ENCODE assay signal across 8 cellular contexts in the genomic region with DNA sequence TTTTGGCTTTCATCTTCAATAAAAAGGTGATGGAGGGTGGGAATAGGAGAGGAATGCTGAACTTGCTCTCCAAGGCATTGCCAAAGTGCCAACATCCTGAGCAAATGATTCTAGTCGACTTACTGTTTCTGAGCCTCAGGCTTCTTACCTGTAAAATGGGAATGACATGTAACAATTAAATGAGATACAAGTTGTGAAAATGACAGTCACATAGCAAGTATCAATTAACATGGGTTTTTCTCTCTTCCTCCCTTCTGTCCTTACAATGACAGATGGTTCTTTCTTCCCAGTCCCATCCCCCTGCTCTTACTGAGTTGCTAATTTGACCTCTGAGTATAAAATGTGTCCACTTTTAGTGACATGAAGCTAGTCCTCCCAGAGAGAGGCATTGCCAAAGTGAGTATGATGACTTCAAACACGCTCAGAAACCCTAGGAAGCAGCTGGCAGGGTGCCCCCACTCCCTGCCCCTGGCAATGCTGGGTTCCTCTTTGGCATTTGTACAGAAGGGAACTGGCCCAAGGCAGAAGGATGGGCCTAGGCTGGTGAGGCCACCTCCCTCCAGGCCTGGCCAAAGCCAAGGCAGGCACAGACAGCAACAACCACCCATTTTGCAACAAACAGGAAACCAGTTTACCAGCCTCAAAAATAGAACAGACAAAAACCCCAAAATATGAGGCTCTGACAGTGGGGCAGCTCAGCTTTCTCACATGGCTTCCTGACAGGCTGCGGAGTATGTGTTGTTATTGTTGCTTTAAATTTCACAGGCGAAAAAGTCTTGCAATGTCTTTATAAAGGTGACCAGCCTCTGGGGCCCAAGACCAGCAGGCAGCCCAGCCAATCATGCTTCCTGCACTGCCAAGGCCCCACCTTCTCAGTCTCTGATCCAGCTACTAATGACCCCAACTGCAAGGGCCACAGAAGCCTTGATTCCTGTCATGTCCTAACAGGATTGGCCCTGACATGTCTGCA.
A peak's percentile ranks its signal among the peaks of the same experiment; 100 is the strongest.
DNase-seq lines count a peak whose midpoint lies in the region; ATAC-seq, FAIRE-seq and TF ChIP-seq lines count a peak whose summit lies in the region.

No MANE protein-coding gene starts in this region.

- intact Hi-C loops in A673 (cut with micrococcal nuclease; ENCODE audit: unreplicated experiment): no loop called here
- intact Hi-C loops in kidney (cut with DNase I): no loop called here

- no peak for TF ChIP-seq POLR2A in Peyer's patch (IDR thresholded peaks at IDR 0.05)

- no TSS peak for BruUV-seq in A673 (replicated peaks; lab: Mats Ljungman, UMichigan)

- no peak for FAIRE-seq in kidney (lab: Jason Lieb, UNC)

- H3K4me3 ChIP-seq in BLaER1 treated with 17β-estradiol and CSF1 and Interleukin-3, amounts not matched to agents 10 nM and 100 nM: peak overlapping the region in 6 of 10 experiments; percentile 2 to 53 (median 11); a peak in 6 of 20 replicates
- H3K4me3 ChIP-seq in Peyer's patch (no peak overlapping the region), skeletal muscle tissue (ENCODE audit: low read length in 3 of 3) (no peak overlapping the region), A673 (ENCODE audit: low read depth, low read length, poor library complexity, severe bottlenecking) (no peak overlapping the region), kidney (ENCODE audit: low read length in 2 of 2) (no peak overlapping the region)

- H3K9me3 ChIP-seq in BLaER1 treated with 17β-estradiol and CSF1 and Interleukin-3, amounts not matched to agents 10 nM and 100 nM (replicated peaks in 1 of 11): no peaks in the 10 kb centered on the region
- H3K9me3 ChIP-seq in Peyer's patch: no peaks in the 10 kb centered on the region
- peaks cover 0 to 2% (median 0%) of the 10 kb centered on the region in 3 donors for H3K9me3 ChIP-seq in skeletal muscle tissue (ENCODE audit: control insufficient read depth in 3 of 3, low read length in 3 of 3)
- H3K9me3 ChIP-seq in A673 (ENCODE audit: low read depth, low read length, poor library complexity, severe bottlenecking): no peaks in the 10 kb centered on the region
- no peaks in the 10 kb centered on the region for H3K9me3 ChIP-seq in kidney (ENCODE audit: control insufficient read depth in 1 of 2, low read length in 2 of 2)

- peak overlapping the region; percentile 73 to 95 (median 90) for H3K4me2 ChIP-seq in BLaER1 treated with 17β-estradiol and CSF1 and Interleukin-3, amounts not matched to agents 10 nM and 100 nM

- H3K36me3 ChIP-seq in BLaER1 treated with 17β-estradiol and CSF1 and Interleukin-3, amounts not matched to agents 10 nM and 100 nM: no peaks in the 10 kb centered on the region
- H3K36me3 ChIP-seq in Peyer's patch (no peaks in the 10 kb centered on the region), skeletal muscle tissue (ENCODE audit: control insufficient read depth in 3 of 3, insufficient read depth in 3 of 3, low read length in 3 of 3) (no peaks in the 10 kb centered on the region), A673 (ENCODE audit: insufficient read depth, low read length, poor library complexity, severe bottlenecking) (no peaks in the 10 kb centered on the region), kidney (ENCODE audit: control insufficient read depth in 1 of 2, insufficient read depth in 2 of 2, low read length in 2 of 2) (no peaks in the 10 kb centered on the region)

- H3K4me1 ChIP-seq in BLaER1 treated with 17β-estradiol and CSF1 and Interleukin-3, amounts not matched to agents 10 nM and 100 nM: peaks cover 78 to 93% (median 84%) of the 10 kb centered on the region in 10 experiments
- peaks cover 0 to 38% (median 13%) of the 10 kb centered on the region in 4 donors for H3K4me1 ChIP-seq in Peyer's patch
- peaks cover 15 to 28% (median 23%) of the 10 kb centered on the region in 3 donors for H3K4me1 ChIP-seq in skeletal muscle tissue (ENCODE audit: control insufficient read depth in 3 of 3, insufficient read depth in 3 of 3, low read length in 3 of 3)
- H3K4me1 ChIP-seq in A673 (ENCODE audit: insufficient read depth, low read length, poor library complexity, severe bottlenecking): no peaks in the 10 kb centered on the region
- H3K4me1 ChIP-seq in kidney (ENCODE audit: control insufficient read depth in 1 of 2, insufficient read depth in 1 of 2, low read depth in 1 of 2, low read length in 2 of 2): peaks cover 0 to 10% of the 10 kb centered on the region in 2 donors

- TF ChIP-seq CTCF in Peyer's patch (IDR thresholded peaks at IDR 0.05) (no peak), A673 (conservative IDR thresholded peaks at IDR 0.05; ENCODE audit: low read depth, low read length) (no peak), kidney (IDR thresholded peaks at IDR 0.05; ENCODE audit: borderline replicate concordance, extremely low read depth, insufficient read depth) (no peak)

- POLR2A ChIA-PET in A673 (lab: Charles Lee; ENCODE audit: low non-redundant PET): no interaction called here

- peak overlapping the region; percentile 55 to 85 (median 81); a peak in 21 of 22 replicates for H3K9ac ChIP-seq in BLaER1 treated with 17β-estradiol and CSF1 and Interleukin-3, amounts not matched to agents 10 nM and 100 nM
- H3K9ac ChIP-seq in skeletal muscle tissue (ENCODE audit: low read depth in 1 of 3, low read length in 3 of 3) (peak overlapping the region in 1 of 3 donors; percentile 16), kidney (ENCODE audit: low read length in 2 of 2) (no peak overlapping the region)

- H3K27ac ChIP-seq in BLaER1 treated with 17β-estradiol and CSF1 and Interleukin-3, amounts not matched to agents 10 nM and 100 nM: peak overlapping the region; percentile 70 to 97 (median 94); a peak in 21 of 22 replicates
- peak overlapping the region in 3 of 4 donors; percentile 33 to 65 (median 45) for H3K27ac ChIP-seq in Peyer's patch
- peak overlapping the region; percentile 9 for H3K27ac ChIP-seq in skeletal muscle tissue (ENCODE audit: low read depth, low read length)
- no peak overlapping the region for H3K27ac ChIP-seq in A673 (ENCODE audit: low read depth, low read length, poor library complexity, severe bottlenecking)
- H3K27ac ChIP-seq in kidney (ENCODE audit: low read depth in 2 of 2, low read length in 2 of 2): peak overlapping the region in 1 of 2 donors; percentile 38

- H4K20me1 ChIP-seq in BLaER1 treated with 17β-estradiol and CSF1 and Interleukin-3, amounts not matched to agents 10 nM and 100 nM: no peaks in the 10 kb centered on the region

- ATAC-seq in GM21619 (IDR thresholded peaks at IDR 0.05; ENCODE audit: unreplicated experiment): peak; percentile 41

- peak in 2 of 3 donors; percentile 33 to 64 for DNase-seq in Peyer's patch
- DNase-seq in fibroblast of gingiva (ENCODE audit: low read depth): peak; percentile 83
- DNase-seq in retina: no peak
- no peak for DNase-seq in A673 (ENCODE audit: low spot score)
- DNase-seq in kidney: no peak

- CTCF ChIA-PET in A673 (lab: Charles Lee): no interaction called here

- no peaks in the 10 kb centered on the region for H3K27me3 ChIP-seq in BLaER1 treated with 17β-estradiol and CSF1 and Interleukin-3, amounts not matched to agents 10 nM and 100 nM
- H3K27me3 ChIP-seq in Peyer's patch: no peaks in the 10 kb centered on the region
- no peaks in the 10 kb centered on the region for H3K27me3 ChIP-seq in skeletal muscle tissue (ENCODE audit: control insufficient read depth in 3 of 3, insufficient read depth in 3 of 3, low read length in 3 of 3)
- H3K27me3 ChIP-seq in A673 (replicated peaks; ENCODE audit: insufficient read depth, low read depth, low read length, poor library complexity): no peaks in the 10 kb centered on the region

Comparison
In these comparisons a context has a peak if more than half of its experiments do, and no peak if none do; other contexts are left out.
1. H3K4me3 ChIP-seq: peak in BLaER1 treated with 17β-estradiol and CSF1 and Interleukin-3, amounts not matched to agents 10 nM and 100 nM (6 of 10); none in Peyer's patch (0 of 4), skeletal muscle tissue (0 of 3), A673 (single experiment) and kidney (0 of 2).
2. H3K9ac ChIP-seq: peak in BLaER1 treated with 17β-estradiol and CSF1 and Interleukin-3, amounts not matched to agents 10 nM and 100 nM (11 of 11); none in kidney (0 of 2).
3. DNase-seq: peak in Peyer's patch (2 of 3) and fibroblast of gingiva (single experiment); none in retina (single experiment), A673 (single experiment) and kidney (single experiment).